26 cellular contexts compared by ENCODE assay signal in genomic region chr7:2659556-2660358, GRCh38. TPM values are rescaled to one million over a fixed set of nuclear protein-coding genes. Genes with fewer than 3 reads are reported as not detected.
"Had no signal": no experiment of that assay in that cellular context is flagged by ENCODE, and none has a peak within 500 bp of the region (broad histone marks: within the 10 kb centered on the region; RNA-seq: fewer than 3 reads in every experiment).

No MANE protein-coding gene starts in this region.

- ATAC-seq: activated CD4-positive, alpha-beta T cell treated with anti-CD3 and anti-CD28 coated beads for 36 hours; activated T-cell treated with anti-CD3 and anti-CD28 coated beads, Interleukin-2, amount 50 U/mL, for 4 hours; effector memory CD8-positive, alpha-beta T cell; esophagus mucosa; natural killer cell had no signal

- H3K9me3 Mint-ChIP-seq: activated B cell treated with CpG ODN at 0.5 μM for 24 hours; activated T-cell treated with anti-CD3 and anti-CD28 coated beads, Interleukin-2, amount 50 U/mL, for 4 hours; activated T-helper 2 cell treated with anti-CD3 and anti-CD28 coated beads, Interferon-gamma antibody, Interleukin-2, Interleukin-4, amounts not matched to agents 10 μg/mL and 5 μg/mL and 100 μg/mL, durations not matched to agents 14 hours and 24 hours and 36 hours; effector memory CD8-positive, alpha-beta T cell; natural killer cell; T-helper 1 cell treated with Interleukin-12 subunit alpha and Interleukin-12 subunit beta and Interleukin-4 antibody, amounts not matched to agents 30 μg/mL and 1 μg/mL, for 36 hours had no signal

- H3K4me3 Mint-ChIP-seq: activated B cell treated with CpG ODN at 0.5 μM for 24 hours; activated CD4-positive, alpha-beta T cell treated with anti-CD3 and anti-CD28 coated beads for 36 hours; activated naive CD8-positive, alpha-beta T cell; activated T-cell treated with anti-CD3 and anti-CD28 coated beads, Interleukin-2, amount 50 U/mL, for 4 hours; effector memory CD8-positive, alpha-beta T cell; natural killer cell; T-helper 1 cell treated with Interleukin-12 subunit alpha and Interleukin-12 subunit beta and Interleukin-4 antibody, amounts not matched to agents 30 μg/mL and 1 μg/mL, for 36 hours had no signal

- H3K4me3 ChIP-seq: adrenal gland, ascending aorta, colonic mucosa, dorsolateral prefrontal cortex, testis had no signal

- H3K27me3 Mint-ChIP-seq: activated B cell treated with CpG ODN at 0.5 μM for 24 hours; activated CD4-positive, alpha-beta T cell treated with anti-CD3 and anti-CD28 coated beads for 36 hours; activated naive CD8-positive, alpha-beta T cell; effector memory CD8-positive, alpha-beta T cell; progenitor cell of endocrine pancreas had no signal

- H3K27ac Mint-ChIP-seq: activated B cell treated with CpG ODN at 0.5 μM for 24 hours; activated CD4-positive, alpha-beta T cell treated with anti-CD3 and anti-CD28 coated beads for 36 hours; activated naive CD8-positive, alpha-beta T cell; activated T-helper 2 cell treated with anti-CD3 and anti-CD28 coated beads, Interferon-gamma antibody, Interleukin-2, Interleukin-4, amounts not matched to agents 10 μg/mL and 5 μg/mL and 100 μg/mL, durations not matched to agents 14 hours and 24 hours and 36 hours; effector memory CD8-positive, alpha-beta T cell; natural killer cell; T-helper 1 cell treated with Interleukin-12 subunit alpha and Interleukin-12 subunit beta and Interleukin-4 antibody, amounts not matched to agents 30 μg/mL and 1 μg/mL, for 36 hours had no signal

- H3K27me3 ChIP-seq: adrenal gland, ascending aorta, brain microvascular endothelial cell, colonic mucosa, dorsolateral prefrontal cortex, testis had no signal

- H3K4me1 Mint-ChIP-seq: activated B cell treated with CpG ODN at 0.5 μM for 24 hours; activated CD4-positive, alpha-beta T cell treated with anti-CD3 and anti-CD28 coated beads for 36 hours had no signal

- DNase-seq: activated B cell treated with CpG ODN at 0.5 μM for 24 hours; activated CD4-positive, alpha-beta T cell treated with anti-CD3 and anti-CD28 coated beads for 36 hours; activated CD4-positive, alpha-beta T cell treated with anti-CD3 and anti-CD28 coated beads, Interleukin-2, amount 50 U/mL, for 4 hours; activated CD8-positive, alpha-beta memory T cell treated with anti-CD3 and anti-CD28 coated beads, Interleukin-2, amount 50 U/mL, for 48 hours; activated naive CD4-positive, alpha-beta T cell; activated T-cell treated with anti-CD3 and anti-CD28 coated beads, Interleukin-2, amount 50 U/mL, for 4 hours; brain microvascular endothelial cell; colonic mucosa; effector memory CD8-positive, alpha-beta T cell; foreskin melanocyte; midbrain; natural killer cell; retina; stimulated activated CD4-positive, alpha-beta T cell treated with anti-CD3 and anti-CD28 coated beads, Interleukin-4, amount 100 ng/mL, for 24 hours; T1000; testis had no signal

- H3K36me3 ChIP-seq: colonic mucosa had no signal

- H3K36me3 Mint-ChIP-seq: natural killer cell had no signal

- H3K27ac ChIP-seq: adrenal gland, ascending aorta, brain microvascular endothelial cell, colonic mucosa, testis had no signal

- H3K4me1 ChIP-seq: ascending aorta, colonic mucosa had no signal

- H3K9me3 ChIP-seq: adrenal gland, ascending aorta, colonic mucosa, testis had no signal

RNA-seq across cellular contexts. Expression of gene AMZ1, which starts 28.2 kb away (rescaled TPM):
- total RNA-seq: activated CD8-positive, alpha-beta memory T cell treated with anti-CD3 and anti-CD28 coated beads for 36 hours; ascending aorta; endothelial cell of umbilical vein had no signal
- polyA plus RNA-seq: endothelial cell of umbilical vein had no signal
